In the genomic region with DNA sequence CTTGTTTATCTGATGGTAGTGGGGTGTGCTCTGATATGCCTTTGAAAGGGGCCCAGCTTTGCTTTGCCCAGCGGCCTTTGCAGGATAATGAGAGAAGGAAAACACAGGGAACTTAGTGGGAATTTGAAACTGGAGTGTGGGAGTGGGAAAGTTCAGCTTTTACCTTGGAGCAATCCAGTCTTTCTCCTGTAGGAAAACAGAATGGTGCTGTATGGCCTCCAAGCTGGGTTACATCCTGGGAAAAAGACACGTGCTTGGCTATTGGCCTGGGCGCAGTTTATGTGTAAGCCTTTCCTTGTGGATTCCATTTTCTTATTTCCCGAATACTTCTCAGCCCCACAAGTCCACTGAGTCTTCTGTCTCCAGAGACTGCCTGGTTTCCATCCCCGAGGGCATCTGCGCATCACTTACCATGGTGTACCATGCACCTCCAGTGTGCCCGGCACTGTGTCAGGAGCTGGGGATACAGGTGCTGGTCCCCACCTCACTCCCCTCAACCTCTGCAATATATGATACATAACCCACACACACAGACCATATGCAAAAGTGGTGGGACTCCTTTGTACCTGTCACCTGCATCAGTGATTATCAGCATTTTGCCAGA, we compare ENCODE assay signal across 13 cellular contexts. TPM values are rescaled to one million over a fixed set of nuclear protein-coding genes. Genes with fewer than 3 reads are reported as not detected.
DNase-seq lines count a peak whose midpoint lies in the region; ATAC-seq, FAIRE-seq and TF ChIP-seq lines count a peak whose summit lies in the region.
"Had no signal": no experiment of that assay in that cellular context is flagged by ENCODE, and none has a peak within 500 bp of the region (broad histone marks: within the 10 kb centered on the region; RNA-seq: fewer than 3 reads in every experiment).

No MANE protein-coding gene starts in this region.

- POLR2A ChIA-PET in H1 (lab: Charles Lee; ENCODE audit: partially characterized antibody) = interaction anchor here (0.6 to 23.4 kb wide), 6 partner anchors 9 to 251 kb away, joined by 3 to 495 read pairs (median 3); a partner anchor contains a TSS

- H3K36me3 Mint-ChIP-seq in activated naive CD4-positive, alpha-beta T cell treated with anti-CD3 and anti-CD28 coated beads, Interleukin-2, amount 50 U/mL, for 24 hours = peaks cover 8% of the 10 kb centered on the region
- peaks cover 11% of the 10 kb centered on the region for H3K36me3 Mint-ChIP-seq in activated naive CD4-positive, alpha-beta T cell treated with anti-CD3 and anti-CD28 coated beads for 36 hours (ENCODE audit: low read depth)
- H3K36me3 Mint-ChIP-seq in neural crest cell (ENCODE audit: low read depth) = peaks cover 8% of the 10 kb centered on the region

- no peak overlapping the region for H3K4ac ChIP-seq in H1 (replicated peaks; ENCODE audit: insufficient read length, low read depth, low read length)

- TF ChIP-seq EP300 in H1 (IDR thresholded peaks at IDR 0.05; ENCODE audit: borderline replicate concordance in 1 of 2, low read depth in 2 of 2, low read length in 2 of 2) (no peak), upper lobe of left lung (IDR thresholded peaks at IDR 0.05) (no peak)

- H3K9me3 ChIP-seq in H1 (ENCODE audit: insufficient read depth in 2 of 2, low read depth in 1 of 2, low read length in 1 of 2) = no peaks in the 10 kb centered on the region
- H3K9me3 ChIP-seq in upper lobe of left lung = no peaks in the 10 kb centered on the region

- H3K9me3 Mint-ChIP-seq in activated naive CD4-positive, alpha-beta T cell treated with anti-CD3 and anti-CD28 coated beads, Interleukin-2, amount 50 U/mL, for 24 hours = no peaks in the 10 kb centered on the region
- H3K9me3 Mint-ChIP-seq in activated naive CD4-positive, alpha-beta T cell treated with anti-CD3 and anti-CD28 coated beads for 36 hours = peaks cover 2% of the 10 kb centered on the region
- H3K9me3 Mint-ChIP-seq in neural crest cell = peaks cover 4% of the 10 kb centered on the region

- H3K27me3 Mint-ChIP-seq in activated naive CD4-positive, alpha-beta T cell treated with anti-CD3 and anti-CD28 coated beads, Interleukin-2, amount 50 U/mL, for 24 hours = no peaks in the 10 kb centered on the region
- no peaks in the 10 kb centered on the region for H3K27me3 Mint-ChIP-seq in activated naive CD4-positive, alpha-beta T cell treated with anti-CD3 and anti-CD28 coated beads for 36 hours (ENCODE audit: low read depth)
- no peaks in the 10 kb centered on the region for H3K27me3 Mint-ChIP-seq in neural crest cell (ENCODE audit: low read depth)
- H3K27me3 Mint-ChIP-seq: naive thymus-derived CD4-positive, alpha-beta T cell had no signal

- H3K36me3 ChIP-seq in H1 (ENCODE audit: control insufficient read depth in 2 of 4, insufficient read depth in 4 of 4, low read length in 3 of 4) = no peaks in the 10 kb centered on the region
- peaks cover 0 to 8% (median 3%) of the 10 kb centered on the region in 4 donors for H3K36me3 ChIP-seq in upper lobe of left lung

- 90% methylated on average over 7 of the region's 7 CpGs; no CpG with 5 or more reads in 1 of the 2 experiments for WGBS in H1 (ENCODE audit: extremely low coverage in 1 of 2, insufficient coverage in 1 of 2, insufficient read length in 1 of 2, insufficient replicate concordance in 2 of 2, low coverage in 1 of 2, low lambda C conversion rate in 2 of 2, missing lambda C conversion rate in 1 of 2), 2 experiments
- WGBS in upper lobe of left lung, 2 donors = 85 to 91% methylated on average over 7 of the region's 7 CpGs

- H3K23ac ChIP-seq in H1 (ENCODE audit: insufficient read length) = no peak overlapping the region

- H3K27ac ChIP-seq in H1 (ENCODE audit: low read depth, low read length) = no peak overlapping the region
- peak overlapping the region in 3 of 4 donors; percentile 69 to 93 (median 82) for H3K27ac ChIP-seq in upper lobe of left lung

- no peak overlapping the region; the same call in 1 of the 2 replicates for H2AK5ac ChIP-seq in H1 (ENCODE audit: low read depth, low read length)

- no peak overlapping the region for H3K56ac ChIP-seq in H1 (replicated peaks; ENCODE audit: insufficient read length, low read depth, low read length)

- DNase-seq in activated naive CD4-positive, alpha-beta T cell treated with anti-CD3 and anti-CD28 coated beads for 36 hours = no peak
- DNase-seq in H1 (ENCODE audit: low read depth in 1 of 2, low spot score in 2 of 2) (no peak), neural crest cell (ENCODE audit: low read depth, low spot score) (no peak), upper lobe of left lung (no peak), NCI-H1092 (lab: John Stamatoyannopoulos, UW) (no peak), AML-193 (lab: John Stamatoyannopoulos, UW) (no peak), NCI-H1417 treated with DMSO at 0.1 percent for 48 hours (lab: John Stamatoyannopoulos, UW) (no peak)
- DNase-seq: activated CD8-positive, alpha-beta memory T cell treated with anti-CD3 and anti-CD28 coated beads, Interleukin-2, amount 50 U/mL, for 48 hours; GF-D8; naive thymus-derived CD4-positive, alpha-beta T cell; NCI-H1105 treated with DMSO at 0.1 percent for 48 hours; NK-92 treated with Interleukin-12 subunit alpha and Interleukin-12 subunit beta, amount 100 ng/mL, for 24 hours had no signal

- no peaks in the 10 kb centered on the region for H3K23me2 ChIP-seq in H1 (ENCODE audit: low read depth, low read length)

- H3K4me3 Mint-ChIP-seq in activated naive CD4-positive, alpha-beta T cell treated with anti-CD3 and anti-CD28 coated beads, Interleukin-2, amount 50 U/mL, for 24 hours = no peak overlapping the region
- no peak overlapping the region for H3K4me3 Mint-ChIP-seq in activated naive CD4-positive, alpha-beta T cell treated with anti-CD3 and anti-CD28 coated beads for 36 hours
- peak overlapping the region; percentile 31 for H3K4me3 Mint-ChIP-seq in neural crest cell

- peak overlapping the region; percentile 27; the same call in 1 of the 2 replicates for H2BK5ac ChIP-seq in H1 (ENCODE audit: low read depth, low read length)

- peaks cover 43% of the 10 kb centered on the region for H3K4me1 Mint-ChIP-seq in activated naive CD4-positive, alpha-beta T cell treated with anti-CD3 and anti-CD28 coated beads, Interleukin-2, amount 50 U/mL, for 24 hours
- peaks cover 35% of the 10 kb centered on the region for H3K4me1 Mint-ChIP-seq in activated naive CD4-positive, alpha-beta T cell treated with anti-CD3 and anti-CD28 coated beads for 36 hours (ENCODE audit: low read depth)
- peaks cover 69% of the 10 kb centered on the region for H3K4me1 Mint-ChIP-seq in neural crest cell

- H3K4me3 ChIP-seq in H1 (ENCODE audit: extremely low read depth in 1 of 4, insufficient read depth in 2 of 4, low read depth in 3 of 4, low read length in 4 of 4) = no peak overlapping the region
- no peak overlapping the region for H3K4me3 ChIP-seq in upper lobe of left lung

- no peak overlapping the region for H2BK20ac ChIP-seq in H1 (ENCODE audit: low read length)

- intact Hi-C loops in activated naive CD4-positive, alpha-beta T cell treated with anti-CD3 and anti-CD28 coated beads for 36 hours (cut with micrococcal nuclease) = no loop called here

- no peak overlapping the region for H4K91ac ChIP-seq in H1 (replicated peaks; ENCODE audit: insufficient read length, low read length)

- H2BK12ac ChIP-seq in H1 (ENCODE audit: low read depth, low read length) = no peak overlapping the region

- no peak overlapping the region for H2BK120ac ChIP-seq in H1 (replicated peaks; ENCODE audit: low read depth, low read length)

- H3K79me1 ChIP-seq in H1 (ENCODE audit: low read depth, low read length) = peaks cover 25% of the 10 kb centered on the region

- H3K9ac ChIP-seq in H1 (replicated peaks in 1 of 4; ENCODE audit: extremely low read depth in 1 of 4, low read depth in 3 of 4, low read length in 3 of 4) = no peak overlapping the region

- H4K5ac ChIP-seq in H1 (ENCODE audit: insufficient read length, low read depth, low read length) = no peak overlapping the region

- H3K4me2 ChIP-seq in H1 (ENCODE audit: insufficient read depth in 1 of 2, low read depth in 2 of 2, low read length in 2 of 2) = no peak overlapping the region

- peaks cover 14 to 30% (median 22%) of the 10 kb centered on the region in 4 experiments for H3K4me1 ChIP-seq in H1 (replicated peaks in 1 of 4; ENCODE audit: control insufficient read depth in 3 of 4, insufficient read depth in 4 of 4, low read length in 3 of 4)
- peaks cover 96 to 100% (median 98%) of the 10 kb centered on the region in 4 donors for H3K4me1 ChIP-seq in upper lobe of left lung

- TF ChIP-seq POLR2A in H1 (IDR thresholded peaks at IDR 0.05; ENCODE audit: control extremely low read depth in 1 of 2, low read depth in 2 of 2, low read length in 2 of 2) = no peak
- no peak for TF ChIP-seq POLR2A in upper lobe of left lung (IDR thresholded peaks at IDR 0.05)

- no peak for FAIRE-seq in H1 (lab: Jason Lieb, UNC)

- no peak overlapping the region for H3K14ac ChIP-seq in H1 (ENCODE audit: insufficient read length)

- no peak overlapping the region for H2AFZ ChIP-seq in H1 (ENCODE audit: low read length)

- H3K79me2 ChIP-seq in H1 (ENCODE audit: control insufficient read depth in 1 of 2, insufficient read depth in 2 of 2, low read length in 2 of 2) = peaks cover 33 to 90% of the 10 kb centered on the region in 2 experiments

- H3K18ac ChIP-seq in H1 (ENCODE audit: extremely low read depth, low read length) = no peak overlapping the region

- H4K20me1 ChIP-seq in H1 (replicated peaks in 1 of 2; ENCODE audit: control insufficient read depth in 1 of 2, insufficient read depth in 2 of 2, low read length in 2 of 2) = peaks cover 6 to 25% of the 10 kb centered on the region in 2 experiments

- H3K27me3 ChIP-seq in H1 (replicated peaks in 1 of 4; ENCODE audit: control insufficient read depth in 3 of 4, extremely low read depth in 1 of 4, insufficient read depth in 3 of 4, low read length in 3 of 4) (no peaks in the 10 kb centered on the region), upper lobe of left lung (no peaks in the 10 kb centered on the region)

- peak overlapping the region; percentile 36 for H3K27ac Mint-ChIP-seq in activated naive CD4-positive, alpha-beta T cell treated with anti-CD3 and anti-CD28 coated beads, Interleukin-2, amount 50 U/mL, for 24 hours
- H3K27ac Mint-ChIP-seq in activated naive CD4-positive, alpha-beta T cell treated with anti-CD3 and anti-CD28 coated beads for 36 hours = no peak overlapping the region
- peak overlapping the region; percentile 57 for H3K27ac Mint-ChIP-seq in neural crest cell (ENCODE audit: unreplicated experiment)

- TF ChIP-seq RAD21 in H1 (IDR thresholded peaks at IDR 0.05 in 1 of 2, conservative IDR thresholded peaks at IDR 0.05 in 1 of 2; ENCODE audit: low read depth in 2 of 2, low read length in 2 of 2) = no peak

- H4K8ac ChIP-seq in H1 (ENCODE audit: extremely low read depth, insufficient read depth, low read length) = 0 out of 2 replicates have a peak overlapping the region, but pooled peaks have one; percentile 1

- no peak for ATAC-seq in upper lobe of left lung (ENCODE audit: low FRiP score in 2 of 2)

- H2BK15ac ChIP-seq in H1 (ENCODE audit: low read length) = no peak overlapping the region

- no peak for TF ChIP-seq CTCF in H1 (IDR thresholded peaks at IDR 0.05; ENCODE audit: control extremely low read depth in 1 of 3, insufficient read depth in 1 of 3, low read depth in 1 of 3, low read length in 3 of 3)
- TF ChIP-seq CTCF in neural crest cell (conservative IDR thresholded peaks at IDR 0.05) = no peak
- TF ChIP-seq CTCF in upper lobe of left lung (IDR thresholded peaks at IDR 0.05) = no peak

- CTCF ChIA-PET in activated naive CD4-positive, alpha-beta T cell treated with anti-CD3 and anti-CD28 coated beads for 36 hours (lab: Charles Lee) = no interaction called here
- CTCF ChIA-PET in H1 (lab: Charles Lee; ENCODE audit: partially characterized antibody) = interaction anchor here (0.9 to 1.9 kb wide), 6 partner anchors 8 to 45 kb away, joined by 3 to 7 read pairs (median 4); no protein-coding TSS in a partner anchor

RNA-seq across cellular contexts. Expression of a gene that starts 31.5 kb away (rescaled TPM):
- total RNA-seq in activated naive CD4-positive, alpha-beta T cell treated with anti-CD3 and anti-CD28 coated beads for 36 hours = 100 to 1,000 TPM; 117 to 119 TPM
- 520 and 530 TPM in 2 replicates for total RNA-seq in H1 (2021; fragmentation: NEBNext Ultra II Directional; extraction: Animal tissue kit (Norgen Biotek cat#: 25700))
- polyA plus RNA-seq in H1 (2011; rRNA removed) = 211 and 281 TPM in 2 replicates
- polyA plus RNA-seq in H1 (2011; cell fraction: cytosol; rRNA removed) = 223 TPM
- 1,059 TPM for polyA plus RNA-seq in H1 (2011; cell fraction: nucleus; rRNA removed)
- 374 to 504 TPM (median 451 TPM) in 4 replicates for polyA plus RNA-seq in H1 (2012, experiment 1 of 2)
- polyA plus RNA-seq in H1 (2012, experiment 2 of 2) = 171 TPM
- polyA plus RNA-seq in H1 (2013, experiment 1 of 2) = 279 TPM
- 254 TPM for polyA plus RNA-seq in H1 (2013, experiment 2 of 2)
- polyA minus RNA-seq in H1 (2011; rRNA and poly(A)+ RNA removed) = 190 and 202 TPM in 2 replicates
- 103 TPM for polyA minus RNA-seq in H1 (2011; cell fraction: cytosol; rRNA and poly(A)+ RNA removed)
- 171 TPM for polyA minus RNA-seq in H1 (2011; cell fraction: nucleus; rRNA and poly(A)+ RNA removed)
- total RNA-seq in neural crest cell (324 and 335 TPM in 2 replicates), upper lobe of left lung (100 to 1,000 TPM; 162 to 636 (median 512) TPM)
